Comparison of ENCODE assay signal across 8 cellular contexts in genomic region chr14:105247715-105248367, GRCh38. TPM values are rescaled to one million over a fixed set of nuclear protein-coding genes. Genes with fewer than 3 reads are reported as not detected.
DNase-seq lines count a peak whose midpoint lies in the region; ATAC-seq and TF ChIP-seq lines count a peak whose summit lies in the region.

No MANE protein-coding gene starts in this region.

- peak overlapping the region; percentile 72 to 78 (median 78) for H3K4me3 Mint-ChIP-seq in T-cell

- POLR2A ChIA-PET in T-cell (lab: Charles Lee) = interaction anchor here in 1 of 2 donors (1.3 kb wide), 1 partner anchor 183 kb away, joined by 4 read pairs; the partner anchor contains the start of gene GPR132

- 38 to 40% methylated on average over 42 of the region's 42 CpGs for WGBS in heart right ventricle, 2 donors

- no peaks in the 10 kb centered on the region for H3K9me3 Mint-ChIP-seq in T-cell

- CTCF ChIA-PET in T-cell (lab: Charles Lee) = interaction anchor here in 1 of 2 donors (0.5 to 2.0 kb wide), 2 partner anchors 53 to 104 kb away, joined by 3 to 8 read pairs; partner anchors contain the start of gene BRF1

- H3K27me3 Mint-ChIP-seq in T-cell = no peaks in the 10 kb centered on the region

- H3K9me3 ChIP-seq in heart right ventricle (no peaks in the 10 kb centered on the region), gastrocnemius medialis (no peaks in the 10 kb centered on the region)

- H3K27me3 ChIP-seq in heart right ventricle (no peaks in the 10 kb centered on the region), gastrocnemius medialis (no peaks in the 10 kb centered on the region)

- peaks cover 14% of the 10 kb centered on the region for H3K36me3 Mint-ChIP-seq in T-cell

- intact Hi-C loops in heart right ventricle (cut with DNase I) = loop anchor here in 1 of 10 donors (1.0 kb wide), 1 partner anchor 45 kb away; no protein-coding TSS in a partner anchor
- intact Hi-C loops in gastrocnemius medialis (cut with DNase I; ENCODE audit: low total_unique reads) = loop anchor here (10.0 kb wide), 1 partner anchor 73 kb away; no protein-coding TSS in a partner anchor

- DNase-seq in T-cell (no peak), heart right ventricle (no peak), gastrocnemius medialis (no peak), DMS79 treated with DMSO at 0.1 percent for 48 hours (lab: John Stamatoyannopoulos, UW) (no peak), COLO668 (lab: John Stamatoyannopoulos, UW; ENCODE audit: unreplicated experiment) (no peak)
- no peak for DNase-seq in activated CD4-positive, alpha-beta T cell treated with anti-CD3 and anti-CD28 coated beads for 4 hours

- H3K4me1 ChIP-seq in heart right ventricle (peaks cover 10 to 35% (median 24%) of the 10 kb centered on the region in 9 donors), gastrocnemius medialis (peaks cover 22 to 23% of the 10 kb centered on the region in 2 donors)

- TF ChIP-seq CTCF in heart right ventricle (IDR thresholded peaks at IDR 0.05) = no peak
- no peak for TF ChIP-seq CTCF in gastrocnemius medialis (IDR thresholded peaks at IDR 0.05 in 4 of 5, conservative IDR thresholded peaks at IDR 0.05 in 1 of 5)

- peak overlapping the region in 9 of 10 donors; percentile 62 to 98 (median 89) for H3K27ac ChIP-seq in heart right ventricle
- peak overlapping the region; percentile 76 to 84 (median 82) for H3K27ac ChIP-seq in gastrocnemius medialis

- ATAC-seq in GM21717 (IDR thresholded peaks at IDR 0.05; ENCODE audit: unreplicated experiment) (peak; percentile 22), T-cell (replicated peaks in 1 of 4) (peak in 2 of 4 experiments; percentile 2 to 6), heart right ventricle (peak; percentile 5 to 19 (median 14)), gastrocnemius medialis (peak; percentile 3 to 11), GM21528 (IDR thresholded peaks at IDR 0.05; ENCODE audit: low FRiP score, unreplicated experiment) (no peak)

- no peak for TF ChIP-seq POLR2A in gastrocnemius medialis (IDR thresholded peaks at IDR 0.05)

- H3K36me3 ChIP-seq in heart right ventricle (peaks cover 0 to 63% (median 10%) of the 10 kb centered on the region in 9 donors), gastrocnemius medialis (peaks cover 0 to 21% of the 10 kb centered on the region in 2 donors)

- H3K27ac Mint-ChIP-seq in T-cell = peak overlapping the region in 1 of 2 donors; percentile 69

- H3K4me1 Mint-ChIP-seq in T-cell = peaks cover 29 to 44% (median 39%) of the 10 kb centered on the region in 3 donors

- in situ Hi-C loops in gastrocnemius medialis (cut with MboI; ENCODE audit: low sequenced_read_pairs in 4 of 4) = no loop called here

- peak overlapping the region; percentile 37 to 85 (median 62) for H3K4me3 ChIP-seq in heart right ventricle
- peak overlapping the region; percentile 51 to 80 (median 62) for H3K4me3 ChIP-seq in gastrocnemius medialis

RNA-seq across cellular contexts. Expression of gene BTBD6, which starts 0.5 kb away (rescaled TPM):
- 10 to 100 TPM; 36.0 to 55.1 (median 43.3) TPM for total RNA-seq in T-cell
- 10 to 100 TPM; 28.1 to 49.7 (median 32.2) TPM for total RNA-seq in heart right ventricle
- polyA plus RNA-seq in heart right ventricle = 10 to 100 TPM; 40.9 to 58.2 TPM
- total RNA-seq in gastrocnemius medialis = 10 to 100 TPM; 48.4 to 85.9 (median 53.6) TPM

RNA-seq across cellular contexts. Expression of gene BRF1, which starts 53.0 kb away (rescaled TPM):
- 10 to 100 TPM; 57.7 to 70.5 (median 66.5) TPM for total RNA-seq in T-cell
- total RNA-seq in heart right ventricle = 10 to 100 TPM; 12.7 to 18.9 (median 16.2) TPM
- polyA plus RNA-seq in heart right ventricle = 10 to 100 TPM; 12.9 to 30.8 TPM
- total RNA-seq in gastrocnemius medialis = 10 to 100 TPM; 19.5 to 27.4 (median 21.4) TPM
